11 cellular contexts compared by ENCODE assay signal in the genomic region with DNA sequence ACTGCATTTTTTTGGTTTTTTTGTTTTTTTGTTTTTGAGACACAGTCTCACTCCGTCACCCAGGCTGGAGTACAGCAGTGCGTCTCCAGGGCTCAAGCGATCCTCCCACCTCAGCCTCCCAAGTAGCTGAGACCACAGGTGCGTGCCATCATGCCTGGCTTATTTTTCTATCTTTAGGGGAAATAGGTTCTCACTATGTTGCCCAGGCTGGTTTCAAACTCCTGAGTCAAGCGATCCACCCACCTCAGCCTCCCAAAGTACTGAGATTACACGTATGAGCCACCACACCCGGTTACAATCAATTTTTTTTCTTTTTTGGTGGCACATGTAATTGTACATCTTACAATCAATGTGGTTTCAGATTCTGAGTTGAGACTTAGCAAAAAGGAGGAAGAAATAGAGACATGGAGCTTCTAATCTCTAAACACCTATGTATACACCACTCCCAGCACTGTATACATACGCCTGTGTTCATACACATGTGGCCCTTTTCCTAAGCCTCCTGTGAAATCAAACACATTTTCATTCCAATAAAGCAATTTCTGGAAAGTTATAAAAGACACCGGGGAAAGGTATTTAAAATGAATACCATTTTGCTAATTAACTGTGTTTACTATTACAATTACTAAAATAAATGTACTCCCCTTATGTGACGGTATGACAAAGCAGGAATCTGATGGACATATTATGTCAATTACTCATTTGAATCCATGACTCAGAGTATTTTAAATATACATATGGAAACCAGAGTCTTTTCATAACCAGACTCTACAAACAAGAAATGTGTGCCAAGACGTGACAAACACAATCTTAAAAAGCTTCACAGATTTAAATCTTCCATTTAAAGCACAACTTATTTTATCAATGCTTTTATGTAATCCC. TPM values are rescaled to one million over a fixed set of nuclear protein-coding genes. Genes with fewer than 3 reads are reported as not detected.
A peak's percentile ranks its signal among the peaks of the same experiment; 100 is the strongest.
DNase-seq lines count a peak whose midpoint lies in the region; ATAC-seq and TF ChIP-seq lines count a peak whose summit lies in the region.
"Had no signal": no experiment of that assay in that cellular context is flagged by ENCODE, and none has a peak within 500 bp of the region (broad histone marks: within the 10 kb centered on the region; RNA-seq: fewer than 3 reads in every experiment).

No MANE protein-coding gene starts in this region.

- H3K27me3 Mint-ChIP-seq in MCF 10A (ENCODE audit: insufficient read depth, unreplicated experiment): no peaks in the 10 kb centered on the region
- H3K27me3 Mint-ChIP-seq in activated T-helper 2 cell treated with anti-CD3 and anti-CD28 coated beads, Interferon-gamma antibody, Interleukin-2, Interleukin-4, amounts not matched to agents 10 μg/mL and 5 μg/mL and 100 μg/mL, durations not matched to agents 14 hours and 24 hours and 36 hours (ENCODE audit: low read depth): no peaks in the 10 kb centered on the region

- H3K36me3 ChIP-seq in breast epithelium (no peaks in the 10 kb centered on the region), vagina (no peaks in the 10 kb centered on the region)
- H3K36me3 ChIP-seq: pancreas had no signal

- CTCF ChIA-PET in MCF 10A (lab: Yijun Ruan, JAX): interaction anchor here (0.6 to 1.0 kb wide), 3 partner anchors 18 to 987 kb away, joined by 3 to 12 read pairs (median 3); no protein-coding TSS in a partner anchor

- no peak for TF ChIP-seq POLR2A in breast epithelium (IDR thresholded peaks at IDR 0.05)
- no peak for TF ChIP-seq POLR2A in vagina (IDR thresholded peaks at IDR 0.05)

- H3K27ac Mint-ChIP-seq in MCF 10A (ENCODE audit: low read depth, unreplicated experiment): peak overlapping the region; percentile 95
- peak overlapping the region; percentile 43 for H3K27ac Mint-ChIP-seq in activated T-helper 2 cell treated with anti-CD3 and anti-CD28 coated beads, Interferon-gamma antibody, Interleukin-2, Interleukin-4, amounts not matched to agents 10 μg/mL and 5 μg/mL and 100 μg/mL, durations not matched to agents 14 hours and 24 hours and 36 hours

- H3K36me3 Mint-ChIP-seq in MCF 10A (ENCODE audit: insufficient read depth, unreplicated experiment): peaks cover 4% of the 10 kb centered on the region
- peaks cover 24% of the 10 kb centered on the region for H3K36me3 Mint-ChIP-seq in activated T-helper 2 cell treated with anti-CD3 and anti-CD28 coated beads, Interferon-gamma antibody, Interleukin-2, Interleukin-4, amounts not matched to agents 10 μg/mL and 5 μg/mL and 100 μg/mL, durations not matched to agents 14 hours and 24 hours and 36 hours (ENCODE audit: low read depth)

- no peak overlapping the region for H3K4me3 ChIP-seq in breast epithelium
- H3K4me3 ChIP-seq in vagina: no peak overlapping the region
- H3K4me3 ChIP-seq: pancreas had no signal

- ATAC-seq in GM21737 (IDR thresholded peaks at IDR 0.05; ENCODE audit: unreplicated experiment): no peak
- no peak for ATAC-seq in HG02571 (IDR thresholded peaks at IDR 0.05; ENCODE audit: unreplicated experiment)
- ATAC-seq in GM21515 (IDR thresholded peaks at IDR 0.05; ENCODE audit: unreplicated experiment): no peak
- ATAC-seq: pancreas, Right ventricle myocardium inferior had no signal

- H3K27me3 ChIP-seq in breast epithelium: no peaks in the 10 kb centered on the region
- H3K27me3 ChIP-seq in vagina: no peaks in the 10 kb centered on the region
- H3K27me3 ChIP-seq: pancreas had no signal

- DNase-seq in MCF 10A (ENCODE audit: unreplicated experiment) (peak; percentile 70), breast epithelium (ENCODE audit: low spot score in 2 of 2) (no peak), iris pigment epithelial cell (ENCODE audit: low read depth) (peak; percentile 87), vagina (ENCODE audit: extremely low spot score in 2 of 2) (no peak)
- DNase-seq in activated T-helper 2 cell treated with anti-CD3 and anti-CD28 coated beads, Interferon-gamma antibody, Interleukin-2, Interleukin-4, amounts not matched to agents 10 μg/mL and 5 μg/mL and 100 μg/mL, durations not matched to agents 14 hours and 24 hours and 36 hours (ENCODE audit: low spot score): no peak
- DNase-seq: NCI-H1092, pancreas had no signal

- H3K9me3 ChIP-seq in breast epithelium (no peaks in the 10 kb centered on the region), vagina (no peaks in the 10 kb centered on the region)
- H3K9me3 ChIP-seq: pancreas had no signal

- peaks cover 50% of the 10 kb centered on the region for H3K4me1 Mint-ChIP-seq in MCF 10A (ENCODE audit: insufficient read depth, unreplicated experiment)
- H3K4me1 Mint-ChIP-seq in activated T-helper 2 cell treated with anti-CD3 and anti-CD28 coated beads, Interferon-gamma antibody, Interleukin-2, Interleukin-4, amounts not matched to agents 10 μg/mL and 5 μg/mL and 100 μg/mL, durations not matched to agents 14 hours and 24 hours and 36 hours (ENCODE audit: low read depth): peaks cover 36% of the 10 kb centered on the region

- TF ChIP-seq CTCF in MCF 10A (IDR thresholded peaks at IDR 0.05; ENCODE audit: unreplicated experiment) (no peak), breast epithelium (IDR thresholded peaks at IDR 0.05) (no peak), vagina (IDR thresholded peaks at IDR 0.05) (no peak)

- intact Hi-C loops in MCF 10A (cut with micrococcal nuclease) (loop anchor here (2.0 kb wide), 1 partner anchor 40 kb away; no protein-coding TSS in a partner anchor), breast epithelium (cut with DNase I; ENCODE audit: low total_unique reads) (no loop called here), vagina (cut with DNase I) (no loop called here)
- intact Hi-C loops in activated T-helper 2 cell treated with anti-CD3 and anti-CD28 coated beads, Interferon-gamma antibody, Interleukin-2, Interleukin-4, amounts not matched to agents 10 μg/mL and 5 μg/mL and 100 μg/mL, durations not matched to agents 14 hours and 24 hours and 36 hours (cut with micrococcal nuclease): loop anchor here (2.0 kb wide), 1 partner anchor 40 kb away; no protein-coding TSS in a partner anchor

- H3K4me1 ChIP-seq in breast epithelium (peaks cover 0 to 8% of the 10 kb centered on the region in 2 donors), vagina (peaks cover 32% of the 10 kb centered on the region)

- no peaks in the 10 kb centered on the region for H3K9me3 Mint-ChIP-seq in MCF 10A (ENCODE audit: unreplicated experiment)
- peaks cover 17% of the 10 kb centered on the region for H3K9me3 Mint-ChIP-seq in activated T-helper 2 cell treated with anti-CD3 and anti-CD28 coated beads, Interferon-gamma antibody, Interleukin-2, Interleukin-4, amounts not matched to agents 10 μg/mL and 5 μg/mL and 100 μg/mL, durations not matched to agents 14 hours and 24 hours and 36 hours

- H3K4me3 Mint-ChIP-seq in MCF 10A (ENCODE audit: unreplicated experiment): peak overlapping the region; percentile 54
- peak overlapping the region; percentile 3 for H3K4me3 Mint-ChIP-seq in activated T-helper 2 cell treated with anti-CD3 and anti-CD28 coated beads, Interferon-gamma antibody, Interleukin-2, Interleukin-4, amounts not matched to agents 10 μg/mL and 5 μg/mL and 100 μg/mL, durations not matched to agents 14 hours and 24 hours and 36 hours (ENCODE audit: low read depth)

- POLR2A ChIA-PET in MCF 10A (lab: Yijun Ruan, JAX): interaction anchor here (0.6 to 2.2 kb wide), 8 partner anchors 9 to 1022 kb away, joined by 3 to 16 read pairs (median 4); a partner anchor contains a TSS

- H3K27ac ChIP-seq in breast epithelium (no peak overlapping the region), vagina (peak overlapping the region; percentile 20)
- H3K27ac ChIP-seq: pancreas had no signal

- BruUV-seq in MCF 10A (replicated peaks; lab: Mats Ljungman, UMichigan): no TSS peak

RNA-seq across cellular contexts. Expression of a gene that starts 40.9 kb away (rescaled TPM):
- total RNA-seq in MCF 10A (2022): 19.9 and 20.3 TPM in 2 replicates
- 10 to 100 TPM; 20.2 to 28.7 (median 25.9) TPM for total RNA-seq in breast epithelium
- 12.4 and 13.5 TPM in 2 replicates for total RNA-seq in activated T-helper 2 cell treated with anti-CD3 and anti-CD28 coated beads, Interferon-gamma antibody, Interleukin-2, Interleukin-4, amounts not matched to agents 10 μg/mL and 5 μg/mL and 100 μg/mL, durations not matched to agents 14 hours and 24 hours and 36 hours
- 30.0 TPM for total RNA-seq in vagina

Comparison
In these comparisons a context has a peak if more than half of its experiments do, and no peak if none do; other contexts are left out.
1. DNase-seq: peak in MCF 10A (single experiment) and iris pigment epithelial cell (single experiment); none in breast epithelium (0 of 2), activated T-helper 2 cell treated with anti-CD3 and anti-CD28 coated beads, Interferon-gamma antibody, Interleukin-2, Interleukin-4, amounts not matched to agents 10 μg/mL and 5 μg/mL and 100 μg/mL, durations not matched to agents 14 hours and 24 hours and 36 hours (single experiment) and vagina (0 of 2).
2. intact Hi-C loops: an anchor here in MCF 10A (2.0 kb wide) and activated T-helper 2 cell treated with anti-CD3 and anti-CD28 coated beads, Interferon-gamma antibody, Interleukin-2, Interleukin-4, amounts not matched to agents 10 μg/mL and 5 μg/mL and 100 μg/mL, durations not matched to agents 14 hours and 24 hours and 36 hours (2.0 kb wide); none called in breast epithelium and vagina.